In genomic region chr1:25922064-25922632, GRCh38 we compare ENCODE assay signal across 8 cellular contexts. TPM values are rescaled to one million over a fixed set of nuclear protein-coding genes. Genes with fewer than 3 reads are reported as not detected.
A peak's percentile ranks its signal among the peaks of the same experiment; 100 is the strongest.
DNase-seq lines count a peak whose midpoint lies in the region; TF ChIP-seq lines count a peak whose summit lies in the region.

No MANE protein-coding gene starts in this region.

- H3K27me3 ChIP-seq in GM06990 (replicated peaks; ENCODE audit: control insufficient read depth, insufficient read depth, low read length) (peaks cover 1% of the 10 kb centered on the region; the same call in 1 of the 2 replicates), OCI-LY1 (ENCODE audit: insufficient read depth, low read length) (peaks cover 6% of the 10 kb centered on the region; the same call in 1 of the 2 replicates), fibroblast of lung (ENCODE audit: control insufficient read depth, insufficient read depth, low read length) (no peaks in the 10 kb centered on the region)

- in situ Hi-C loops in GM13976 (cut with MboI; ENCODE audit: low sequenced_read_pairs, unreplicated experiment): no loop called here

- no peaks in the 10 kb centered on the region for H3K9me2 ChIP-seq in OCI-LY1 (ENCODE audit: low read depth, low read length)

- peaks cover 21% of the 10 kb centered on the region for H3K4me1 ChIP-seq in OCI-LY1 (ENCODE audit: insufficient read depth, low read length, severe bottlenecking)
- peaks cover 3% of the 10 kb centered on the region for H3K4me1 ChIP-seq in fibroblast of lung (ENCODE audit: control insufficient read depth, extremely low read depth, insufficient read depth, low read length)

- H3K9ac ChIP-seq in OCI-LY1 (ENCODE audit: low read length): no peak overlapping the region; the same call in 1 of the 2 replicates
- no peak overlapping the region for H3K9ac ChIP-seq in fibroblast of lung (ENCODE audit: insufficient read depth, low read length)

- no peaks in the 10 kb centered on the region for H3F3A ChIP-seq in OCI-LY1 (ENCODE audit: insufficient read depth, low read length)

- no peaks in the 10 kb centered on the region for H3K9me3 ChIP-seq in OCI-LY1 (ENCODE audit: low read length)
- H3K9me3 ChIP-seq in fibroblast of lung (ENCODE audit: control insufficient read depth, insufficient read depth, low read depth, low read length): no peaks in the 10 kb centered on the region

- H3K4me2 ChIP-seq in OCI-LY1 (ENCODE audit: low read length) (peak overlapping the region; percentile 63), fibroblast of lung (ENCODE audit: extremely low read depth, insufficient read depth, low read length) (peak overlapping the region; percentile 92)

- no peaks in the 10 kb centered on the region for H3K79me2 ChIP-seq in OCI-LY1 (ENCODE audit: insufficient read depth, low read length)
- no peaks in the 10 kb centered on the region for H3K79me2 ChIP-seq in fibroblast of lung (ENCODE audit: control insufficient read depth, insufficient read depth, low read length)

- H3K4me3 ChIP-seq in GM06990 (replicated peaks; ENCODE audit: low read depth, low read length) (peak overlapping the region; percentile 43; the same call in 1 of the 2 replicates), OCI-LY1 (ENCODE audit: low read depth, low read length, poor library complexity, severe bottlenecking) (peak overlapping the region; percentile 37), fibroblast of lung (replicated peaks in 1 of 4; ENCODE audit: control extremely low read depth in 1 of 4, insufficient read depth in 1 of 4, low read depth in 3 of 4, low read length in 4 of 4) (peak overlapping the region; percentile 30 to 62 (median 52)), retinal pigment epithelial cell (ENCODE audit: low read length) (peak overlapping the region; percentile 57)

- DNase-seq in GM06990 (ENCODE audit: extremely low read depth, insufficient read length) (no peak), fibroblast of lung (ENCODE audit: low read depth in 2 of 2) (no peak), retinal pigment epithelial cell (ENCODE audit: low read depth) (no peak), NCI-H226 (no peak), GM13976 (ENCODE audit: low spot score) (no peak), kidney glomerular epithelial cell (lab: John Stamatoyannopoulos, UW) (no peak)
- no peak for DNase-seq in stimulated activated CD4-positive, alpha-beta T cell treated with anti-CD3 and anti-CD28 coated beads, Interleukin-2, amount 100 ng/mL, for 24 hours

- no peak overlapping the region for H3K27ac ChIP-seq in OCI-LY1 (ENCODE audit: low read depth, low read length, poor library complexity, severe bottlenecking)
- no peak overlapping the region for H3K27ac ChIP-seq in fibroblast of lung (ENCODE audit: insufficient read depth, low read length)

- no peaks in the 10 kb centered on the region for H3K36me3 ChIP-seq in GM06990 (ENCODE audit: control insufficient read depth, insufficient read depth, low read length)
- no peaks in the 10 kb centered on the region for H3K36me3 ChIP-seq in OCI-LY1 (ENCODE audit: insufficient read depth, low read length)
- no peaks in the 10 kb centered on the region for H3K36me3 ChIP-seq in fibroblast of lung (ENCODE audit: control insufficient read depth, insufficient read depth, low read length)

- TF ChIP-seq CTCF in GM06990 (IDR thresholded peaks at IDR 0.05; ENCODE audit: insufficient read depth, low read length, poor library complexity, severe bottlenecking): no peak
- no peak for TF ChIP-seq CTCF in OCI-LY1 (IDR thresholded peaks at IDR 0.05; ENCODE audit: low read length)
- no peak for TF ChIP-seq CTCF in fibroblast of lung (conservative IDR thresholded peaks at IDR 0.05 in 1 of 2, IDR thresholded peaks at IDR 0.05 in 1 of 2; ENCODE audit: low read depth in 1 of 2, low read length in 2 of 2)
- TF ChIP-seq CTCF in retinal pigment epithelial cell (conservative IDR thresholded peaks at IDR 0.05; ENCODE audit: low read depth, low read length): no peak
- no peak for TF ChIP-seq CTCF in GM13976 (IDR thresholded peaks at IDR 0.05; ENCODE audit: borderline replicate concordance, control extremely low read depth, extremely low read depth, insufficient read depth, missing control alignments)

- H2AFZ ChIP-seq in OCI-LY1 (ENCODE audit: low read length) (no peak overlapping the region), fibroblast of lung (ENCODE audit: low read length) (peak overlapping the region; percentile 94)

- H4K20me1 ChIP-seq in OCI-LY1 (ENCODE audit: insufficient read depth, low read length): no peaks in the 10 kb centered on the region
- no peaks in the 10 kb centered on the region for H4K20me1 ChIP-seq in fibroblast of lung (ENCODE audit: control insufficient read depth, extremely low read depth, insufficient read depth, low read length)

RNA-seq across cellular contexts. Expression of gene STMN1, which starts 15.9 kb away (rescaled TPM):
- 46.2 and 90.7 TPM in 2 replicates for total RNA-seq in fibroblast of lung
- 94.7 and 304 TPM in 2 replicates for polyA plus RNA-seq in fibroblast of lung
- polyA plus RNA-seq in fibroblast of lung (2012): 127 and 372 TPM in 2 replicates
- 5.7 and 45.2 TPM in 2 replicates for polyA minus RNA-seq in fibroblast of lung (ENCODE audit: low replicate concordance)

RNA-seq across cellular contexts. Expression of gene PAQR7, which starts 46.6 kb away (rescaled TPM):
- total RNA-seq in fibroblast of lung: 11.6 and 15.9 TPM in 2 replicates
- polyA plus RNA-seq in fibroblast of lung: 7.4 and 12.8 TPM in 2 replicates
- 10.9 and 17.6 TPM in 2 replicates for polyA plus RNA-seq in fibroblast of lung (2012)
- polyA minus RNA-seq in fibroblast of lung (ENCODE audit: low replicate concordance): 33.2 and 49.1 TPM in 2 replicates
